In the genomic region with DNA sequence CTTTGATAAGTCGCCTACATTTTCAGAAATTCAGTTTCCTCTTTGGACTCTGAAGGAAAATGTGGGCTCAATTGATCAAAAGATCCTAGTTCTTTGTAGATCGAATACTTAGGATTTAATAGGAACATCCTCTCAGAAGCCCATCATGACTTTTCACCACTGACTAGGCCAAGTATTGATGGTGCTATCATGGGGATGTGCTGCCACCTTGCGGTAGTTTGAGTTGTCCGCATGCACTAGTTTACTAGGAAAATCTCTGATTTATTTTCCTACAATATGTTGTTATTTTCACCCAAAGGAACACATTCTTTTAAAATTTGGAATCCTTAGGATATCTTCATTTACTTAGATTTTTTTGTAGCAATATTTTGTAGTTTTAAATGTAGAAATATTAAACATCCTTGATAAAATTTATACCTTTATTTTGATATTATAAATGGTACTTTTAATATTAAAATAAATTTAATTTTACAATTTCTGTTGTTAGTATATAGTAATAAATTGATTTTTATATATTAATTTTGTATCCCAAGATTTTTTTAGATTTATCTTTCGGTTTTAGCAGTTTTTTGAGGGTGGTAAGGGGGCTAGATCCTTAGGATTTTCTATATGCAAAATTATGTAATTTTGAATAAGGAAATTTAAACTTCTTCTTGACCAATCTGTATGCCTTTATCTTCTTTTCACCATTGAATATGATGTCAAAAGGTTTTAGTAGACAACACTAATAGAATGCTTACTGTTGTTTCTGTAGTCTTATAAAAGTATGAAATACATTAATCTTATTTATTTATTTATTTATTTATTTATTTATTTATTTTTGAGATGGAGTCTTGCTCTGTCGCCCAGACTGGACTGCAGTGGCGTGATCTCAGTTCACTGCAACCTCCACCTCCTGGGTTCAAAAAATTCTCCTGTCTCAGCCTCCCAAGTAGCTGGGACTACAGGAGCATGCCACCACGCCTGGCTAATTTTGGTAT, we compare ENCODE assay signal across 8 cellular contexts. TPM values are rescaled to one million over a fixed set of nuclear protein-coding genes. Genes with fewer than 3 reads are reported as not detected.
DNase-seq lines count a peak whose midpoint lies in the region; ATAC-seq and TF ChIP-seq lines count a peak whose summit lies in the region.

No MANE protein-coding gene starts in this region.

- WGBS in lung, 2 donors: 38 to 43% methylated on average over 8 of the region's 8 CpGs

- no peak overlapping the region for H3K27ac ChIP-seq in lung (ENCODE audit: low read depth in 1 of 2, low read length in 1 of 2)

- H3K36me3 ChIP-seq in GM06990 (ENCODE audit: control insufficient read depth, insufficient read depth, low read length) (no peaks in the 10 kb centered on the region), lung (ENCODE audit: control insufficient read depth in 2 of 2, insufficient read depth in 2 of 2, low read length in 2 of 2) (no peaks in the 10 kb centered on the region)

- H3K4me3 ChIP-seq in GM06990 (replicated peaks; ENCODE audit: low read depth, low read length) (no peak overlapping the region), lung (no peak overlapping the region)

- H3K4me1 ChIP-seq in lung (ENCODE audit: control insufficient read depth in 2 of 2, insufficient read depth in 2 of 2, low read length in 2 of 2): no peaks in the 10 kb centered on the region

- TF ChIP-seq CTCF in GM06990 (IDR thresholded peaks at IDR 0.05; ENCODE audit: insufficient read depth, low read length, poor library complexity, severe bottlenecking) (peak; percentile 76), lung (IDR thresholded peaks at IDR 0.05; ENCODE audit: control extremely low read depth, extremely low read depth) (peak; percentile 75)

- DNase-seq in GM06990 (ENCODE audit: extremely low read depth, insufficient read length) (no peak), NCI-H526 treated with DMSO at 0.1 percent for 48 hours (lab: John Stamatoyannopoulos, UW) (peak; percentile 5), dermis microvascular lymphatic vessel endothelial cell (ENCODE audit: low read depth in 2 of 2) (peak; percentile 66 to 80), lung (ENCODE audit: low spot score) (peak; percentile 65)
- DNase-seq in activated CD4-positive, alpha-beta T cell treated with anti-CD3 and anti-CD28 coated beads, Interleukin-2, amount 50 U/mL, for 4 hours: peak; percentile 75 to 79
- DNase-seq in stimulated activated CD8-positive, alpha-beta memory T cell treated with anti-CD3 and anti-CD28 coated beads, Interleukin-12 subunit alpha, Interleukin-12 subunit beta, amount 100 ng/mL, for 4 hours (ENCODE audit: low read depth): peak; percentile 41

- no peaks in the 10 kb centered on the region for H3K27me3 ChIP-seq in GM06990 (replicated peaks; ENCODE audit: control insufficient read depth, insufficient read depth, low read length)
- H3K27me3 ChIP-seq in lung (ENCODE audit: control insufficient read depth, insufficient read depth): no peaks in the 10 kb centered on the region

- peak; percentile 54 for ATAC-seq in HG03103 (IDR thresholded peaks at IDR 0.05; ENCODE audit: low read depth, unreplicated experiment)
- peak; percentile 72 for ATAC-seq in lung (ENCODE audit: insufficient read depth, low FRiP score)
- ATAC-seq in GM18861 (IDR thresholded peaks at IDR 0.05; ENCODE audit: unreplicated experiment): no peak

- H3K9me3 ChIP-seq in lung (ENCODE audit: control insufficient read depth in 2 of 2, insufficient read depth in 1 of 2, low read length in 1 of 2): no peaks in the 10 kb centered on the region

RNA-seq across cellular contexts. Expression of a gene that starts 52.9 kb away (rescaled TPM):
- not detected in 2 replicates for total RNA-seq in dermis microvascular lymphatic vessel endothelial cell
- total RNA-seq in lung: not detected
- not detected for polyA plus RNA-seq in lung

RNA-seq across cellular contexts. Expression of a gene that starts 53.6 kb away (rescaled TPM):
- not detected in 2 replicates for total RNA-seq in dermis microvascular lymphatic vessel endothelial cell
- not detected for total RNA-seq in lung
- not detected for polyA plus RNA-seq in lung
